ENCODE assay signal across 21 cellular contexts in genomic region chr6:78253618-78254017, GRCh38.
DNase-seq lines count a peak whose midpoint lies in the region; ATAC-seq, FAIRE-seq and TF ChIP-seq lines count a peak whose summit lies in the region.
"Had no signal": no experiment of that assay in that cellular context is flagged by ENCODE, and none has a peak within 500 bp of the region (broad histone marks: within the 10 kb centered on the region; RNA-seq: fewer than 3 reads in every experiment).

No MANE protein-coding gene starts in this region.

- in situ Hi-C loops in GM12878 (cut with MboI): loop anchor here (5.0 kb wide), 1 partner anchor 84 kb away; no protein-coding TSS in a partner anchor
- in situ Hi-C loops in mammary epithelial cell (cut with MboI; ENCODE audit: low sequenced_read_pairs in 2 of 2): no loop called here

- no peak overlapping the region for H3K27ac Mint-ChIP-seq in stimulated activated memory B cell treated with anti-CD40 and anti-IgM and Interleukin-4, amounts not matched to agents 10 μg/mL and 1 μg/mL and 100 μg/mL, for 72 hours
- H3K27ac Mint-ChIP-seq: CD14-positive monocyte had no signal

- H3K27ac ChIP-seq in GM12878 (ENCODE audit: control insufficient read depth, insufficient read depth) (no peak overlapping the region), mammary epithelial cell (ENCODE audit: insufficient read depth, low read depth, low read length) (no peak overlapping the region)

- WGBS in GM12878 (ENCODE audit: insufficient coverage, insufficient replicate concordance, low lambda C conversion rate, missing lambda C conversion rate): 0% methylated on average over 2 of the region's 2 CpGs
- WGBS in mammary epithelial cell (ENCODE audit: low coverage, missing lambda C conversion rate): 75% methylated on average over 2 of the region's 2 CpGs

- TF ChIP-seq CTCF in GM12878 (IDR thresholded peaks at IDR 0.05 in 2 of 3, conservative IDR thresholded peaks at IDR 0.05 in 1 of 3; ENCODE audit: control insufficient read depth in 2 of 3, extremely low read depth in 1 of 3, insufficient read depth in 1 of 3, low read depth in 3 of 3, low read length in 3 of 3): no peak
- TF ChIP-seq CTCF in mammary epithelial cell (conservative IDR thresholded peaks at IDR 0.05 in 1 of 2, IDR thresholded peaks at IDR 0.05 in 1 of 2; ENCODE audit: extremely low read depth in 1 of 2, insufficient read depth in 1 of 2, low read depth in 1 of 2, low read length in 2 of 2): no peak

- H3K9me3 Mint-ChIP-seq in stimulated activated memory B cell treated with anti-CD40 and anti-IgM and Interleukin-4, amounts not matched to agents 10 μg/mL and 1 μg/mL and 100 μg/mL, for 72 hours: no peaks in the 10 kb centered on the region
- H3K9me3 Mint-ChIP-seq: GM23338 had no signal

- H3K36me3 Mint-ChIP-seq in stimulated activated memory B cell treated with anti-CD40 and anti-IgM and Interleukin-4, amounts not matched to agents 10 μg/mL and 1 μg/mL and 100 μg/mL, for 72 hours: no peaks in the 10 kb centered on the region
- H3K36me3 Mint-ChIP-seq: CD14-positive monocyte had no signal

- FAIRE-seq in GM12878 (lab: Jason Lieb, UNC): no peak
- FAIRE-seq: HepG2 had no signal

- H3K27me3 ChIP-seq in GM12878 (replicated peaks in 1 of 2; ENCODE audit: control insufficient read depth in 2 of 2, insufficient read depth in 2 of 2, low read length in 1 of 2): no peaks in the 10 kb centered on the region
- H3K27me3 ChIP-seq in mammary epithelial cell (ENCODE audit: insufficient read depth, low read length): no peaks in the 10 kb centered on the region

- no peak overlapping the region for H3K4me3 Mint-ChIP-seq in stimulated activated memory B cell treated with anti-CD40 and anti-IgM and Interleukin-4, amounts not matched to agents 10 μg/mL and 1 μg/mL and 100 μg/mL, for 72 hours
- H3K4me3 Mint-ChIP-seq: CD14-positive monocyte, GM23338 had no signal

- no peak overlapping the region for H3K4me3 ChIP-seq in GM12878
- H3K4me3 ChIP-seq in mammary epithelial cell (replicated peaks in 1 of 3; ENCODE audit: insufficient read depth in 1 of 3, low read depth in 2 of 3, low read length in 3 of 3): no peak overlapping the region
- H3K4me3 ChIP-seq: GM23338 had no signal

- SMC1A ChIA-PET in GM12878 (lab: Charles Lee; ENCODE audit: uncharacterized antibody, unreplicated experiment): interaction anchor here (1.2 kb wide), 1 partner anchor 18 kb away, joined by 3 read pairs; no protein-coding TSS in a partner anchor

- RAD21 ChIA-PET in GM12878 (lab: Charles Lee; ENCODE audit: unreplicated experiment): no interaction called here

- H3K4me1 Mint-ChIP-seq in stimulated activated memory B cell treated with anti-CD40 and anti-IgM and Interleukin-4, amounts not matched to agents 10 μg/mL and 1 μg/mL and 100 μg/mL, for 72 hours: no peaks in the 10 kb centered on the region
- H3K4me1 Mint-ChIP-seq: CD14-positive monocyte had no signal

- no peaks in the 10 kb centered on the region for H3K27me3 Mint-ChIP-seq in stimulated activated memory B cell treated with anti-CD40 and anti-IgM and Interleukin-4, amounts not matched to agents 10 μg/mL and 1 μg/mL and 100 μg/mL, for 72 hours

- TF ChIP-seq RAD21 in GM12878 (IDR thresholded peaks at IDR 0.05; ENCODE audit: insufficient read depth, low read depth, low read length): no peak

- intact Hi-C loops in GM12878 (cut with micrococcal nuclease; ENCODE audit: unreplicated experiment) (no loop called here), mammary epithelial cell (cut with micrococcal nuclease) (no loop called here)

- DNase-seq in GM12878 (ENCODE audit: low read depth, low spot score) (no peak), mammary epithelial cell (no peak), glomerular visceral epithelial cell (ENCODE audit: extremely low spot score) (no peak)
- DNase-seq: ACHN, AML-193, DMS 273 treated with DMSO at 0.1 percent for 48 hours, GF-D8, KG1, NCI-H1092 treated with DMSO at 0.1 percent for 48 hours, NCI-H1694, NCI-H510A treated with DMSO at 0.1 percent for 48 hours had no signal

- H3K9ac ChIP-seq in GM12878 (ENCODE audit: control insufficient read depth, insufficient read depth, low read length) (no peak overlapping the region), mammary epithelial cell (ENCODE audit: insufficient read depth, low read length) (no peak overlapping the region)

- POLR2A ChIA-PET in GM12878 (lab: Charles Lee): no interaction called here

- H2AFZ ChIP-seq in GM12878 (ENCODE audit: control insufficient read depth, low read depth, low read length) (no peak overlapping the region), mammary epithelial cell (ENCODE audit: low read depth, low read length) (no peak overlapping the region)

- no peaks in the 10 kb centered on the region for H3K79me2 ChIP-seq in GM12878 (ENCODE audit: control insufficient read depth, insufficient read depth, low read length)
- no peaks in the 10 kb centered on the region for H3K79me2 ChIP-seq in mammary epithelial cell (ENCODE audit: insufficient read depth, low read length)

- H3K4me1 ChIP-seq in GM12878 (ENCODE audit: control insufficient read depth, insufficient read depth, low read length): no peaks in the 10 kb centered on the region
- peaks cover 3% of the 10 kb centered on the region for H3K4me1 ChIP-seq in mammary epithelial cell (ENCODE audit: insufficient read depth, low read length)

- no peak for TF ChIP-seq POLR2A in GM12878 (IDR thresholded peaks at IDR 0.05; ENCODE audit: low read depth, low read length)

- peak; percentile 70 for ATAC-seq in GM18517 (IDR thresholded peaks at IDR 0.05; ENCODE audit: unreplicated experiment)
- ATAC-seq in GM21360 (IDR thresholded peaks at IDR 0.05; ENCODE audit: unreplicated experiment): peak; percentile 61
- peak; percentile 52 for ATAC-seq in HG03095 (IDR thresholded peaks at IDR 0.05; ENCODE audit: unreplicated experiment)
- ATAC-seq in GM12878: peak; percentile 85
- no peak for ATAC-seq in stimulated activated memory B cell treated with anti-CD40 and anti-IgM and Interleukin-4, amounts not matched to agents 10 μg/mL and 1 μg/mL and 100 μg/mL, for 72 hours
- ATAC-seq in HG02763 (IDR thresholded peaks at IDR 0.05; ENCODE audit: unreplicated experiment): no peak
- ATAC-seq: GM23338, HCT116, HepG2, Panc1 had no signal

- BruUV-seq in GM12878 (replicated peaks; lab: Mats Ljungman, UMichigan): no TSS peak
- no TSS peak for BruUV-seq in mammary epithelial cell (replicated peaks; lab: Mats Ljungman, UMichigan)

- H3K36me3 ChIP-seq in GM12878 (ENCODE audit: control insufficient read depth in 2 of 2, insufficient read depth in 2 of 2, low read length in 1 of 2): no peaks in the 10 kb centered on the region
- no peaks in the 10 kb centered on the region for H3K36me3 ChIP-seq in mammary epithelial cell (ENCODE audit: insufficient read depth, low read length)

- H3K9me3 ChIP-seq in GM12878 (replicated peaks; ENCODE audit: control insufficient read depth, insufficient read depth, low read length): no peaks in the 10 kb centered on the region
- no peaks in the 10 kb centered on the region for H3K9me3 ChIP-seq in mammary epithelial cell (replicated peaks; ENCODE audit: insufficient read depth, low read length)

- no peak overlapping the region for H3K4me2 ChIP-seq in GM12878 (ENCODE audit: control insufficient read depth, insufficient read depth)
- no peak overlapping the region for H3K4me2 ChIP-seq in mammary epithelial cell (ENCODE audit: insufficient read depth, low read depth, low read length)
- H3K4me2 ChIP-seq: GM23338 had no signal

- H4K20me1 ChIP-seq in GM12878 (ENCODE audit: control insufficient read depth, insufficient read depth) (no peaks in the 10 kb centered on the region), mammary epithelial cell (ENCODE audit: insufficient read depth, low read length) (no peaks in the 10 kb centered on the region)

- CTCF ChIA-PET in GM12878 (lab: Yijun Ruan, JAX): no interaction called here
- CTCF ChIA-PET in mammary epithelial cell (lab: Charles Lee; ENCODE audit: low non-redundant PET): no interaction called here

- TF ChIP-seq EP300 in GM12878 (IDR thresholded peaks at IDR 0.05; ENCODE audit: borderline replicate concordance in 1 of 2, control insufficient read depth in 1 of 2, low read depth in 2 of 2, low read length in 2 of 2): no peak

- dilution Hi-C loops in mammary epithelial cell (cut with HindIII; ENCODE audit: low sequenced_read_pairs): no loop called here

TF ChIP-seq in GM12878, 131 proteins besides CTCF, POLR2A, EP300 and RAD21 (continues in another document):
- TF ChIP-seq KDM1A (IDR thresholded peaks at IDR 0.05; ENCODE audit: borderline replicate concordance): no peak
- TF ChIP-seq, protein P1, sequence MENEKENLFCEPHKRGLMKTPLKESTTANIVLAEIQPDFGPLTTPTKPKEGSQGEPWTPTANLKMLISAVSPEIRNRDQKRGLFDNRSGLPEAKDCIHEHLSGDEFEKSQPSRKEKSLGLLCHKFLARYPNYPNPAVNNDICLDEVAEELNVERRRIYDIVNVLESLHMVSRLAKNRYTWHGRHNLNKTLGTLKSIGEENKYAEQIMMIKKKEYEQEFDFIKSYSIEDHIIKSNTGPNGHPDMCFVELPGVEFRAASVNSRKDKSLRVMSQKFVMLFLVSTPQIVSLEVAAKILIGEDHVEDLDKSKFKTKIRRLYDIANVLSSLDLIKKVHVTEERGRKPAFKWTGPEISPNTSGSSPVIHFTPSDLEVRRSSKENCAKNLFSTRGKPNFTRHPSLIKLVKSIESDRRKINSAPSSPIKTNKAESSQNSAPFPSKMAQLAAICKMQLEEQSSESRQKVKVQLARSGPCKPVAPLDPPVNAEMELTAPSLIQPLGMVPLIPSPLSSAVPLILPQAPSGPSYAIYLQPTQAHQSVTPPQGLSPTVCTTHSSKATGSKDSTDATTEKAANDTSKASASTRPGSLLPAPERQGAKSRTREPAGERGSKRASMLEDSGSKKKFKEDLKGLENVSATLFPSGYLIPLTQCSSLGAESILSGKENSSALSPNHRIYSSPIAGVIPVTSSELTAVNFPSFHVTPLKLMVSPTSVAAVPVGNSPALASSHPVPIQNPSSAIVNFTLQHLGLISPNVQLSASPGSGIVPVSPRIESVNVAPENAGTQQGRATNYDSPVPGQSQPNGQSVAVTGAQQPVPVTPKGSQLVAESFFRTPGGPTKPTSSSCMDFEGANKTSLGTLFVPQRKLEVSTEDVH (IDR thresholded peaks at IDR 0.05; ENCODE audit: low read depth, partially characterized antibody): no peak
- TF ChIP-seq JUND (IDR thresholded peaks at IDR 0.05; ENCODE audit: low read depth, low read length): no peak
- TF ChIP-seq ATF3 (IDR thresholded peaks at IDR 0.05; ENCODE audit: borderline replicate concordance, extremely low read depth, low read depth, low read length): no peak
- TF ChIP-seq SPI1 (IDR thresholded peaks at IDR 0.05; ENCODE audit: borderline replicate concordance, insufficient read depth, low read depth, low read length): no peak
- TF ChIP-seq ETV6 (conservative IDR thresholded peaks at IDR 0.05 in 1 of 2, IDR thresholded peaks at IDR 0.05 in 1 of 2; ENCODE audit: borderline replicate concordance in 1 of 2, low read depth in 1 of 2): no peak
- no peak for TF ChIP-seq NR2C2 (IDR thresholded peaks at IDR 0.05; ENCODE audit: borderline replicate concordance, control insufficient read depth, insufficient read length, low read depth)

Comparison
In these comparisons a context has a peak if more than half of its experiments do, and no peak if none do; other contexts are left out.
1. ATAC-seq: peak in GM18517 (single experiment), GM21360 (single experiment), HG03095 (single experiment) and GM12878 (single experiment); none in stimulated activated memory B cell treated with anti-CD40 and anti-IgM and Interleukin-4, amounts not matched to agents 10 μg/mL and 1 μg/mL and 100 μg/mL, for 72 hours (single experiment) and HG02763 (single experiment).